In the genomic region with DNA sequence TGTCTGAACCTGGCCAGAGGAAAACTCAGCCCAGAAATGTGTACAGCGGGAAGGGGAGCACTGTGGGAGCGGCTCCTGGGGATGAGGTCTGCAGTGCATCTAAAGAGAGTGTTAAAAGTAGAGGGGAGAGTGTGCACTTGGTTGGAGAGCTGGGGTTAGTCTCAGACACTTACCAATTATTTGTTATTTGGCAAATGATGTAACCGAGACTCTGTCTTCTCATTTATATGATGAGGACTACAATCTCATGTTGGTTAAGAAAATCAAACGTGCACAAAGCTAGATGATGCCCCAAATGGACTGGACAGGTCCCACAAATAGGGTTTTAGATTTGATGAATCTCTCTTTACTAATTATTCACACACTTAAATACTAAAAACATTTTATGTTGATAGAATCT, we compare ENCODE assay signal across 20 cellular contexts.
DNase-seq lines count a peak whose midpoint lies in the region; ATAC-seq and TF ChIP-seq lines count a peak whose summit lies in the region.
"Had no signal": no experiment of that assay in that cellular context is flagged by ENCODE, and none has a peak within 500 bp of the region (broad histone marks: within the 10 kb centered on the region; RNA-seq: fewer than 3 reads in every experiment).

No MANE protein-coding gene starts in this region.

- H3K18ac ChIP-seq in H9 (ENCODE audit: insufficient read length, low read depth, low read length): no peak overlapping the region

- H3K4me1 ChIP-seq in H9 (ENCODE audit: insufficient read depth, low read length): no peaks in the 10 kb centered on the region
- H3K4me1 ChIP-seq: BLaER1 treated with 17β-estradiol and CSF1 and Interleukin-3, amounts not matched to agents 10 nM and 100 nM had no signal

- intact Hi-C loops in activated T-helper 2 cell treated with anti-CD3 and anti-CD28 coated beads, Interferon-gamma antibody, Interleukin-2, Interleukin-4, amounts not matched to agents 10 μg/mL and 5 μg/mL and 100 μg/mL, durations not matched to agents 14 hours and 24 hours and 36 hours (cut with micrococcal nuclease): loop anchor here (5.0 to 10.0 kb wide), 3 partner anchors 652 to 950 kb away; no protein-coding TSS in a partner anchor
- intact Hi-C loops in lower leg skin (cut with DNase I; ENCODE audit: low total_unique reads): no loop called here

- H4K8ac ChIP-seq in H9 (replicated peaks; ENCODE audit: insufficient read length, low read depth, low read length): no peak overlapping the region

- TF ChIP-seq POLR2A in lower leg skin (IDR thresholded peaks at IDR 0.05): no peak

- H3K23ac ChIP-seq in H9 (ENCODE audit: insufficient read length, low read depth, low read length): no peak overlapping the region

- H3K27ac ChIP-seq in H9 (ENCODE audit: insufficient read length, low read depth, low read length): no peak overlapping the region
- H3K27ac ChIP-seq: BLaER1 treated with 17β-estradiol and CSF1 and Interleukin-3, amounts not matched to agents 10 nM and 100 nM had no signal

- H4K91ac ChIP-seq in H9 (ENCODE audit: insufficient read length, low read depth, low read length): no peak overlapping the region

- H3K4me3 ChIP-seq in lower leg skin (ENCODE audit: low read depth, poor library complexity, severe bottlenecking): no peak overlapping the region
- H3K4me3 ChIP-seq: BLaER1 treated with 17β-estradiol and CSF1 and Interleukin-3, amounts not matched to agents 10 nM and 100 nM had no signal

- H3K27me3 ChIP-seq in H9 (ENCODE audit: insufficient read depth, low read length): no peaks in the 10 kb centered on the region
- H3K27me3 ChIP-seq: BLaER1 treated with 17β-estradiol and CSF1 and Interleukin-3, amounts not matched to agents 10 nM and 100 nM had no signal

- H2AFZ ChIP-seq in H9 (ENCODE audit: low read length): no peak overlapping the region

- no peak overlapping the region for H2AK5ac ChIP-seq in H9 (ENCODE audit: insufficient read length, low read length)

- no peak overlapping the region for H2BK5ac ChIP-seq in H9 (ENCODE audit: insufficient read length, low read length)

- H4K5ac ChIP-seq in H9 (ENCODE audit: insufficient read length, low read depth, low read length): no peak overlapping the region

- no peaks in the 10 kb centered on the region for H3K79me1 ChIP-seq in H9 (ENCODE audit: insufficient read depth, low read depth, low read length, poor library complexity, severe bottlenecking)

- WGBS in lower leg skin, 2 donors: 87 to 88% methylated on average over 4 of the region's 4 CpGs
- WGBS in H9 (ENCODE audit: extremely low coverage, insufficient read length, low lambda C conversion rate): no CpG with 5 or more reads among the region's 4 CpGs

- H2BK20ac ChIP-seq in H9 (ENCODE audit: low read depth, low read length, poor library complexity, severe bottlenecking): no peak overlapping the region

- H3K79me2 ChIP-seq in H9 (ENCODE audit: insufficient read depth, low read length): no peaks in the 10 kb centered on the region

- H3K9ac ChIP-seq in H9 (ENCODE audit: extremely low read depth, insufficient read length, low read length): no peak overlapping the region
- H3K9ac ChIP-seq: BLaER1 treated with 17β-estradiol and CSF1 and Interleukin-3, amounts not matched to agents 10 nM and 100 nM had no signal

- H3K27ac Mint-ChIP-seq in activated naive CD8-positive, alpha-beta T cell: peak overlapping the region; percentile 97
- no peak overlapping the region for H3K27ac Mint-ChIP-seq in activated naive CD8-positive, alpha-beta T cell treated with anti-CD3 and anti-CD28 coated beads for 36 hours
- H3K27ac Mint-ChIP-seq in T-cell: peak overlapping the region; percentile 75 to 88
- H3K27ac Mint-ChIP-seq in activated T-helper 2 cell treated with anti-CD3 and anti-CD28 coated beads, Interferon-gamma antibody, Interleukin-2, Interleukin-4, amounts not matched to agents 10 μg/mL and 5 μg/mL and 100 μg/mL, durations not matched to agents 14 hours and 24 hours and 36 hours: peak overlapping the region; percentile 96
- H3K27ac Mint-ChIP-seq in H9: no peak overlapping the region

- no peak overlapping the region for H2BK12ac ChIP-seq in H9 (ENCODE audit: insufficient read length, low read depth, low read length)

- H3T11ph ChIP-seq in H9 (ENCODE audit: low read length): no peak overlapping the region

- no peak overlapping the region for H3K4me2 ChIP-seq in H9 (ENCODE audit: insufficient read depth, insufficient read length, low read length)
- H3K4me2 ChIP-seq: BLaER1 treated with 17β-estradiol and CSF1 and Interleukin-3, amounts not matched to agents 10 nM and 100 nM had no signal

- peak overlapping the region; percentile 93 for H3K4me3 Mint-ChIP-seq in activated naive CD8-positive, alpha-beta T cell
- no peak overlapping the region for H3K4me3 Mint-ChIP-seq in activated naive CD8-positive, alpha-beta T cell treated with anti-CD3 and anti-CD28 coated beads for 36 hours
- peak overlapping the region; percentile 52 to 74 (median 61) for H3K4me3 Mint-ChIP-seq in T-cell
- peak overlapping the region; percentile 90 for H3K4me3 Mint-ChIP-seq in activated T-helper 2 cell treated with anti-CD3 and anti-CD28 coated beads, Interferon-gamma antibody, Interleukin-2, Interleukin-4, amounts not matched to agents 10 μg/mL and 5 μg/mL and 100 μg/mL, durations not matched to agents 14 hours and 24 hours and 36 hours (ENCODE audit: low read depth)
- H3K4me3 Mint-ChIP-seq in H9: no peak overlapping the region
- H3K4me3 Mint-ChIP-seq: IgD-negative memory B cell had no signal

- no peak for DNase-seq in activated naive CD8-positive, alpha-beta T cell treated with anti-CD3 and anti-CD28 coated beads for 36 hours
- no peak for DNase-seq in T-cell
- DNase-seq in activated T-helper 2 cell treated with anti-CD3 and anti-CD28 coated beads, Interferon-gamma antibody, Interleukin-2, Interleukin-4, amounts not matched to agents 10 μg/mL and 5 μg/mL and 100 μg/mL, durations not matched to agents 14 hours and 24 hours and 36 hours (ENCODE audit: low spot score): no peak
- no peak for DNase-seq in lower leg skin (ENCODE audit: low spot score in 2 of 2)
- DNase-seq in effector CD4-positive, alpha-beta T cell: no peak
- no peak for DNase-seq in H9
- DNase-seq: COR-L47, DMS 273 treated with DMSO at 0.1 percent for 48 hours, DND-41, H7, Karpas-422, NCI-H1417 treated with DMSO at 0.1 percent for 48 hours, NCI-H187 treated with DMSO at 0.1 percent for 48 hours, NCI-H2227 treated with DMSO at 0.1 percent for 48 hours, NCI-H510A treated with DMSO at 0.1 percent for 48 hours, NCI-H774, Right ventricle myocardium superior had no signal

- no peak overlapping the region for H2BK120ac ChIP-seq in H9 (ENCODE audit: low read depth, low read length, poor library complexity, severe bottlenecking)

- H2BK15ac ChIP-seq in H9 (ENCODE audit: low read depth, low read length): no peak overlapping the region

- TF ChIP-seq CTCF in lower leg skin (IDR thresholded peaks at IDR 0.05) (no peak), H9 (conservative IDR thresholded peaks at IDR 0.05) (no peak)

- no peak overlapping the region for H3K56ac ChIP-seq in H9 (ENCODE audit: insufficient read length, low read depth, low read length)

- no peaks in the 10 kb centered on the region for H3K27me3 Mint-ChIP-seq in activated naive CD8-positive, alpha-beta T cell
- peaks cover 5% of the 10 kb centered on the region for H3K27me3 Mint-ChIP-seq in activated naive CD8-positive, alpha-beta T cell treated with anti-CD3 and anti-CD28 coated beads for 36 hours
- H3K27me3 Mint-ChIP-seq in T-cell: no peaks in the 10 kb centered on the region
- no peaks in the 10 kb centered on the region for H3K27me3 Mint-ChIP-seq in activated T-helper 2 cell treated with anti-CD3 and anti-CD28 coated beads, Interferon-gamma antibody, Interleukin-2, Interleukin-4, amounts not matched to agents 10 μg/mL and 5 μg/mL and 100 μg/mL, durations not matched to agents 14 hours and 24 hours and 36 hours (ENCODE audit: low read depth)
- no peaks in the 10 kb centered on the region for H3K27me3 Mint-ChIP-seq in H9 (ENCODE audit: low read depth)

- CTCF ChIA-PET in T-cell (lab: Charles Lee): no interaction called here

- peak in 3 of 4 experiments; percentile 29 to 56 (median 47) for ATAC-seq in T-cell (replicated peaks in 1 of 4)

- H3K9me3 ChIP-seq in H9 (ENCODE audit: control insufficient read depth, low read depth, low read length): no peaks in the 10 kb centered on the region
- H3K9me3 ChIP-seq: BLaER1 treated with 17β-estradiol and CSF1 and Interleukin-3, amounts not matched to agents 10 nM and 100 nM had no signal

- peaks cover 7% of the 10 kb centered on the region for H3K36me3 Mint-ChIP-seq in activated naive CD8-positive, alpha-beta T cell
- peaks cover 4% of the 10 kb centered on the region for H3K36me3 Mint-ChIP-seq in activated naive CD8-positive, alpha-beta T cell treated with anti-CD3 and anti-CD28 coated beads for 36 hours
- no peaks in the 10 kb centered on the region for H3K36me3 Mint-ChIP-seq in T-cell
- peaks cover 45% of the 10 kb centered on the region for H3K36me3 Mint-ChIP-seq in activated T-helper 2 cell treated with anti-CD3 and anti-CD28 coated beads, Interferon-gamma antibody, Interleukin-2, Interleukin-4, amounts not matched to agents 10 μg/mL and 5 μg/mL and 100 μg/mL, durations not matched to agents 14 hours and 24 hours and 36 hours (ENCODE audit: low read depth)
- H3K36me3 Mint-ChIP-seq in H9 (ENCODE audit: insufficient read depth in 1 of 3, low read depth in 3 of 3): no peaks in the 10 kb centered on the region
- H3K36me3 Mint-ChIP-seq: IgD-negative memory B cell had no signal

- H3K4ac ChIP-seq in H9 (ENCODE audit: low read depth, low read length): no peak overlapping the region

- H4K20me1 ChIP-seq in H9 (ENCODE audit: control insufficient read depth, insufficient read depth, insufficient read length): no peaks in the 10 kb centered on the region
- H4K20me1 ChIP-seq: BLaER1 treated with 17β-estradiol and CSF1 and Interleukin-3, amounts not matched to agents 10 nM and 100 nM had no signal

- no peak overlapping the region; the same call in 1 of the 2 replicates for H3K14ac ChIP-seq in H9 (ENCODE audit: insufficient read depth, low read length)

- peaks cover 3% of the 10 kb centered on the region for H3K9me3 Mint-ChIP-seq in activated naive CD8-positive, alpha-beta T cell (ENCODE audit: low read depth)
- H3K9me3 Mint-ChIP-seq in activated naive CD8-positive, alpha-beta T cell treated with anti-CD3 and anti-CD28 coated beads for 36 hours: peaks cover 1% of the 10 kb centered on the region
- H3K9me3 Mint-ChIP-seq in T-cell (no peaks in the 10 kb centered on the region), H9 (no peaks in the 10 kb centered on the region)
- peaks cover 7% of the 10 kb centered on the region for H3K9me3 Mint-ChIP-seq in activated T-helper 2 cell treated with anti-CD3 and anti-CD28 coated beads, Interferon-gamma antibody, Interleukin-2, Interleukin-4, amounts not matched to agents 10 μg/mL and 5 μg/mL and 100 μg/mL, durations not matched to agents 14 hours and 24 hours and 36 hours

- H3K23me2 ChIP-seq in H9 (ENCODE audit: insufficient read length, low read depth, low read length, poor library complexity, severe bottlenecking): no peaks in the 10 kb centered on the region

- H3K4me1 Mint-ChIP-seq in activated naive CD8-positive, alpha-beta T cell (ENCODE audit: low read depth): peaks cover 32% of the 10 kb centered on the region
- H3K4me1 Mint-ChIP-seq in activated naive CD8-positive, alpha-beta T cell treated with anti-CD3 and anti-CD28 coated beads for 36 hours: peaks cover 16% of the 10 kb centered on the region
- peaks cover 6 to 16% (median 10%) of the 10 kb centered on the region in 3 donors for H3K4me1 Mint-ChIP-seq in T-cell
- peaks cover 72% of the 10 kb centered on the region for H3K4me1 Mint-ChIP-seq in activated T-helper 2 cell treated with anti-CD3 and anti-CD28 coated beads, Interferon-gamma antibody, Interleukin-2, Interleukin-4, amounts not matched to agents 10 μg/mL and 5 μg/mL and 100 μg/mL, durations not matched to agents 14 hours and 24 hours and 36 hours (ENCODE audit: low read depth)
- peaks cover 0 to 13% of the 10 kb centered on the region in 2 experiments; a peak in 2 of 4 replicates for H3K4me1 Mint-ChIP-seq in H9
- H3K4me1 Mint-ChIP-seq: IgD-negative memory B cell had no signal

- POLR2A ChIA-PET in T-cell (lab: Charles Lee): no interaction called here

Comparison
In these comparisons a context has a peak if more than half of its experiments do, and no peak if none do; other contexts are left out.
1. H3K27ac Mint-ChIP-seq: peak in activated naive CD8-positive, alpha-beta T cell (single experiment), T-cell (2 of 2) and activated T-helper 2 cell treated with anti-CD3 and anti-CD28 coated beads, Interferon-gamma antibody, Interleukin-2, Interleukin-4, amounts not matched to agents 10 μg/mL and 5 μg/mL and 100 μg/mL, durations not matched to agents 14 hours and 24 hours and 36 hours (single experiment); none in activated naive CD8-positive, alpha-beta T cell treated with anti-CD3 and anti-CD28 coated beads for 36 hours (single experiment) and H9 (0 of 3).
2. H3K4me3 Mint-ChIP-seq: peak in activated naive CD8-positive, alpha-beta T cell (single experiment), T-cell (3 of 3) and activated T-helper 2 cell treated with anti-CD3 and anti-CD28 coated beads, Interferon-gamma antibody, Interleukin-2, Interleukin-4, amounts not matched to agents 10 μg/mL and 5 μg/mL and 100 μg/mL, durations not matched to agents 14 hours and 24 hours and 36 hours (single experiment); none in activated naive CD8-positive, alpha-beta T cell treated with anti-CD3 and anti-CD28 coated beads for 36 hours (single experiment) and H9 (0 of 2).